ENCODE assay signal across 8 cellular contexts in the genomic region with DNA sequence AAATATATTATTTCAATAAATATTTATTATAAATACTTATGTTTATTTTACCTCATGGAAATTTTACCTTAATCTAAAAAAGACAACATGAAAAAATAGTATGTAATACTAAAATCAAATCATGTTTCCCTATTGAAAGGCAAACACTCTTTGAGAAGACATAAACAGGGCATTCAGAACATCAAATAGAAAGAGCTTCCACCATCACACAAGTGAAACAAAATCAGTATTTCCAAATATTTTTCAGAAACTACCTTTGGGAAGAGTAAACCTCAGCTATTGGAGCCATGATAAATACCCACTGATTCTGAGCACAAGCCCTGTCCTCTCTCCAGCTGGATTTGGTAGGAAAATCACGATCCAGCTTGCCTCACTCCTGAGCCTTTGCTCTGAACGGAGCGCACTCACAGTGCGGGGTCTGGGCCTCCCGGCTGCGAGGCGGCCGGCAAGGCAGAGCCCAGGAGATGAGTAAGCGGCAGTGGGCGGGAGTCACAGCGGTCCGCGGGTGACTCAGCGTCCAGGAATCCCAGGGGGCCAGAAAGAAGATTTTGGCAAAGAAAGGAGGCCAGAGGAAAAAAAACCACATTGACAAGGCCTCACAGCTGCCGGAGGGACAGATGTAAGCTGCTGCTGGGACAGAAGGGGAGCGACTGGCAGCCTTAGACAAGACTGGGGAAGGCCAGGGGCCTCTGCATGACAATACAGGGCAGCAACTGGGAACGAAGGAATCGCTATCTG. TPM values are rescaled to one million over a fixed set of nuclear protein-coding genes. Genes with fewer than 3 reads are reported as not detected.
DNase-seq lines count a peak whose midpoint lies in the region; ATAC-seq and TF ChIP-seq lines count a peak whose summit lies in the region.

No MANE protein-coding gene starts in this region.

- H3K4me3 ChIP-seq in AG09309 (ENCODE audit: control insufficient read depth, low read depth, low read length): no peak overlapping the region
- H3K4me3 ChIP-seq in OCI-LY7 (ENCODE audit: low read depth, low read length, poor library complexity, severe bottlenecking): no peak overlapping the region
- H3K4me3 ChIP-seq in breast epithelium: peak overlapping the region; percentile 4 to 55 (median 19)
- no peak overlapping the region for H3K4me3 ChIP-seq in skeletal muscle cell (ENCODE audit: low read depth, low read length)

- H3K27ac ChIP-seq in OCI-LY7 (ENCODE audit: low read depth, low read length, poor library complexity, severe bottlenecking) (no peak overlapping the region), breast epithelium (peak overlapping the region; percentile 64 to 77)

- CTCF ChIA-PET in OCI-LY7 (lab: Charles Lee; ENCODE audit: unreplicated experiment): no interaction called here

- no peaks in the 10 kb centered on the region for H3K9me2 ChIP-seq in OCI-LY7 (ENCODE audit: insufficient read depth, low read length)

- H3K79me2 ChIP-seq in OCI-LY7 (ENCODE audit: insufficient read depth, low read depth, low read length): no peaks in the 10 kb centered on the region

- intact Hi-C loops in OCI-LY7 (cut with micrococcal nuclease; ENCODE audit: unreplicated experiment): no loop called here
- intact Hi-C loops in breast epithelium (cut with DNase I; ENCODE audit: low total_unique reads): no loop called here

- no peak for TF ChIP-seq CTCF in AG09309 (IDR thresholded peaks at IDR 0.05; ENCODE audit: control insufficient read depth, insufficient read depth, low read depth, low read length, missing control alignments)
- no peak for TF ChIP-seq CTCF in OCI-LY7 (conservative IDR thresholded peaks at IDR 0.05; ENCODE audit: low read length)
- no peak for TF ChIP-seq CTCF in breast epithelium (IDR thresholded peaks at IDR 0.05)

- no peak for TF ChIP-seq POLR2A in breast epithelium (IDR thresholded peaks at IDR 0.05)

- H3K4me2 ChIP-seq in OCI-LY7 (ENCODE audit: low read length): no peak overlapping the region

- H3K9me3 ChIP-seq in OCI-LY7 (ENCODE audit: low read length): no peaks in the 10 kb centered on the region
- H3K9me3 ChIP-seq in breast epithelium: no peaks in the 10 kb centered on the region

- DNase-seq in AG09309 (ENCODE audit: low read depth): peak; percentile 86
- DNase-seq in OCI-LY7 (ENCODE audit: low spot score): no peak
- peak; percentile 69 to 78 for DNase-seq in breast epithelium (ENCODE audit: low spot score in 2 of 2)
- peak; percentile 62 for DNase-seq in inferior parietal cortex (ENCODE audit: extremely low spot score)
- peak; percentile 98 for DNase-seq in skeletal muscle cell (ENCODE audit: low read depth)
- DNase-seq in NCI-H187 treated with DMSO at 0.1 percent for 48 hours (lab: John Stamatoyannopoulos, UW): no peak

- H2AFZ ChIP-seq in OCI-LY7 (ENCODE audit: low read length): peak overlapping the region; percentile 47; the same call in 1 of the 2 replicates

- H4K20me1 ChIP-seq in OCI-LY7 (ENCODE audit: insufficient read depth, low read length): no peaks in the 10 kb centered on the region

- H3K36me3 ChIP-seq in OCI-LY7 (ENCODE audit: insufficient read depth, low read length): no peaks in the 10 kb centered on the region
- no peaks in the 10 kb centered on the region for H3K36me3 ChIP-seq in breast epithelium

- POLR2A ChIA-PET in OCI-LY7 (lab: Charles Lee): interaction anchor here (0.7 kb wide), 1 partner anchor 33 kb away, joined by 3 read pairs; no protein-coding TSS in a partner anchor

- BruUV-seq in OCI-LY7 (replicated peaks; lab: Mats Ljungman, UMichigan): no TSS peak

- ATAC-seq in GM18870 (IDR thresholded peaks at IDR 0.05; ENCODE audit: unreplicated experiment): peak; percentile 70
- peak; percentile 92 for ATAC-seq in HG03039 (IDR thresholded peaks at IDR 0.05; ENCODE audit: unreplicated experiment)

- H3K4me1 ChIP-seq in OCI-LY7 (ENCODE audit: insufficient read depth, low read length, poor library complexity, severe bottlenecking) (no peaks in the 10 kb centered on the region), breast epithelium (no peaks in the 10 kb centered on the region)

- no peaks in the 10 kb centered on the region for H3K27me3 ChIP-seq in breast epithelium

RNA-seq across cellular contexts. Expression of gene ANXA5, which starts 14.7 kb away (rescaled TPM):
- total RNA-seq in OCI-LY7 (2014; rRNA removed; shearing (Covaris generic)): 28.9 and 38.3 TPM in 2 replicates
- total RNA-seq in OCI-LY7 (2022) (39.2 and 40.1 TPM in 2 replicates), breast epithelium (100 to 1,000 TPM; 286 to 430 (median 292) TPM)

RNA-seq across cellular contexts. Expression of gene SMIM43, which starts 53.5 kb away (rescaled TPM):
- not detected in 2 replicates for total RNA-seq in OCI-LY7 (2014; rRNA removed; shearing (Covaris generic))
- total RNA-seq in OCI-LY7 (2022) (not detected in 2 replicates), breast epithelium (not detected)

Comparison
In these comparisons a context has a peak if more than half of its experiments do, and no peak if none do; other contexts are left out.
1. DNase-seq: peak in AG09309 (single experiment), breast epithelium (2 of 2), inferior parietal cortex (single experiment) and skeletal muscle cell (single experiment); none in OCI-LY7 (single experiment) and NCI-H187 treated with DMSO at 0.1 percent for 48 hours (single experiment).
2. H3K4me3 ChIP-seq: peak in breast epithelium (3 of 3); none in AG09309 (single experiment), OCI-LY7 (single experiment) and skeletal muscle cell (single experiment).
3. RNA of gene ANXA5, which starts 14.7 kb away (total RNA-seq): 286 to 430 TPM in breast epithelium; 28.9 to 40.1 TPM in OCI-LY7; every median in the first group is over 4 times any median in the second.